Comparison of ENCODE assay signal across 8 cellular contexts in genomic region chr22:20429254-20430100, GRCh38. TPM values are rescaled to one million over a fixed set of nuclear protein-coding genes. Genes with fewer than 3 reads are reported as not detected.
A peak's percentile ranks its signal among the peaks of the same experiment; 100 is the strongest.
DNase-seq lines count a peak whose midpoint lies in the region; ATAC-seq and TF ChIP-seq lines count a peak whose summit lies in the region.

No MANE protein-coding gene starts in this region.

- intact Hi-C loops in lower leg skin (cut with DNase I; ENCODE audit: low total_unique reads) = no loop called here

- TF ChIP-seq POLR2A in lower leg skin (IDR thresholded peaks at IDR 0.05) = no peak

- H3K4me1 ChIP-seq in HEK293 (ENCODE audit: control insufficient read depth, insufficient read depth, low read length) = no peaks in the 10 kb centered on the region

- 37 to 61% methylated on average over 55 to 60 of the region's 75 CpGs for WGBS in lower leg skin, 2 donors

- H3K27ac ChIP-seq in HEK293 (ENCODE audit: extremely low read depth, low read depth, low read length) = no peak overlapping the region

- no peaks in the 10 kb centered on the region for H3K9me3 ChIP-seq in HEK293 (ENCODE audit: control insufficient read depth, insufficient read depth, low read depth, low read length)

- peaks cover 60% of the 10 kb centered on the region for H3K27me3 Mint-ChIP-seq in T-helper 2 cell treated with Interferon-gamma antibody and Interleukin-4, amounts not matched to agents 5 μg/mL and 100 μg/mL, for 36 hours (ENCODE audit: low read depth)
- peaks cover 50% of the 10 kb centered on the region for H3K27me3 Mint-ChIP-seq in activated naive CD8-positive, alpha-beta T cell treated with anti-CD3 and anti-CD28 coated beads, Interleukin-2, amount 50 U/mL, for 24 hours

- CTCF ChIA-PET in HEK293 (lab: Yijun Ruan, JAX) = interaction anchor here (3.5 kb wide), 1 partner anchor 11 kb away, joined by 18 read pairs; no protein-coding TSS in a partner anchor

- H3K36me3 ChIP-seq in HEK293 (ENCODE audit: control insufficient read depth in 2 of 2, insufficient read depth in 1 of 2, low read length in 2 of 2) = peaks cover 0 to 81% of the 10 kb centered on the region in 2 experiments; a peak in 1 of 3 replicates

- no peaks in the 10 kb centered on the region for H3K9me3 Mint-ChIP-seq in T-helper 2 cell treated with Interferon-gamma antibody and Interleukin-4, amounts not matched to agents 5 μg/mL and 100 μg/mL, for 36 hours
- no peaks in the 10 kb centered on the region for H3K9me3 Mint-ChIP-seq in activated naive CD8-positive, alpha-beta T cell treated with anti-CD3 and anti-CD28 coated beads, Interleukin-2, amount 50 U/mL, for 24 hours

- peak; percentile 39 for ATAC-seq in activated naive CD8-positive, alpha-beta T cell treated with anti-CD3 and anti-CD28 coated beads, Interleukin-2, amount 50 U/mL, for 24 hours
- no peak for ATAC-seq in HG03565 (IDR thresholded peaks at IDR 0.05; ENCODE audit: unreplicated experiment)

- H3K27ac Mint-ChIP-seq in T-helper 2 cell treated with Interferon-gamma antibody and Interleukin-4, amounts not matched to agents 5 μg/mL and 100 μg/mL, for 36 hours = peak overlapping the region; percentile 64
- no peak overlapping the region for H3K27ac Mint-ChIP-seq in activated naive CD8-positive, alpha-beta T cell treated with anti-CD3 and anti-CD28 coated beads, Interleukin-2, amount 50 U/mL, for 24 hours

- TF ChIP-seq CTCF in HEK293 (tag by site-specific recombination; IDR thresholded peaks at IDR 0.05) (no peak), lower leg skin (IDR thresholded peaks at IDR 0.05) (no peak)

- POLR2A ChIA-PET in HEK293 (lab: Yijun Ruan, JAX) = no interaction called here

- H3K4me3 ChIP-seq in HEK293 (ENCODE audit: low read depth, low read length) = no peak overlapping the region
- peak overlapping the region; percentile 1 for H3K4me3 ChIP-seq in lower leg skin (ENCODE audit: low read depth, poor library complexity, severe bottlenecking)

- DNase-seq in T-helper 2 cell treated with Interferon-gamma antibody and Interleukin-4, amounts not matched to agents 5 μg/mL and 100 μg/mL, for 36 hours (ENCODE audit: low spot score) = peak; percentile 74
- DNase-seq in activated naive CD8-positive, alpha-beta T cell treated with anti-CD3 and anti-CD28 coated beads, Interleukin-2, amount 50 U/mL, for 24 hours = peak; percentile 77
- DNase-seq in lower leg skin (ENCODE audit: low spot score in 2 of 2) (peak in 1 of 2 donors; percentile 91), NCI-H187 (lab: John Stamatoyannopoulos, UW) (no peak), foreskin melanocyte (no peak)
- DNase-seq in stimulated activated CD8-positive, alpha-beta memory T cell treated with anti-CD3 and anti-CD28 coated beads, Interleukin-4, amount 100 ng/mL, for 4 hours (ENCODE audit: low read depth in 2 of 2, low spot score in 1 of 2) = peak; percentile 51 to 62

- H3K4me1 Mint-ChIP-seq in T-helper 2 cell treated with Interferon-gamma antibody and Interleukin-4, amounts not matched to agents 5 μg/mL and 100 μg/mL, for 36 hours (ENCODE audit: low read depth) = peaks cover 6% of the 10 kb centered on the region
- peaks cover 20% of the 10 kb centered on the region for H3K4me1 Mint-ChIP-seq in activated naive CD8-positive, alpha-beta T cell treated with anti-CD3 and anti-CD28 coated beads, Interleukin-2, amount 50 U/mL, for 24 hours

- H3K4me3 Mint-ChIP-seq in T-helper 2 cell treated with Interferon-gamma antibody and Interleukin-4, amounts not matched to agents 5 μg/mL and 100 μg/mL, for 36 hours = peak overlapping the region; percentile 90
- H3K4me3 Mint-ChIP-seq in activated naive CD8-positive, alpha-beta T cell treated with anti-CD3 and anti-CD28 coated beads, Interleukin-2, amount 50 U/mL, for 24 hours = peak overlapping the region; percentile 73

- peaks cover 3% of the 10 kb centered on the region for H3K36me3 Mint-ChIP-seq in T-helper 2 cell treated with Interferon-gamma antibody and Interleukin-4, amounts not matched to agents 5 μg/mL and 100 μg/mL, for 36 hours (ENCODE audit: low read depth)
- no peaks in the 10 kb centered on the region for H3K36me3 Mint-ChIP-seq in activated naive CD8-positive, alpha-beta T cell treated with anti-CD3 and anti-CD28 coated beads, Interleukin-2, amount 50 U/mL, for 24 hours (ENCODE audit: low read depth)

TF ChIP-seq in HEK293, 187 proteins besides CTCF, POLR2A, EP300 and RAD21:
- TF ChIP-seq KLF8 (tag by site-specific recombination; IDR thresholded peaks at IDR 0.05) (peak; percentile 58; the same call in 1 of the 2 replicates), GLIS2 (tag by site-specific recombination; IDR thresholded peaks at IDR 0.05) (no peak)
TF ChIP-seq in HEK293: peak in this region for 1.

RNA-seq across cellular contexts. Expression of gene SCARF2, which starts 8.1 kb away (rescaled TPM):
- 1 to 10 TPM; 6.1 to 9.6 (median 8.4) TPM for total RNA-seq in lower leg skin

RNA-seq across cellular contexts. Expression of gene ZNF74, which starts 35.5 kb away (rescaled TPM):
- 10 to 100 TPM; 11.3 to 13.2 (median 11.5) TPM for total RNA-seq in lower leg skin

Comparison
In these comparisons a context has a peak if more than half of its experiments do, and no peak if none do; other contexts are left out.
1. DNase-seq: peak in T-helper 2 cell treated with Interferon-gamma antibody and Interleukin-4, amounts not matched to agents 5 μg/mL and 100 μg/mL, for 36 hours (single experiment), activated naive CD8-positive, alpha-beta T cell treated with anti-CD3 and anti-CD28 coated beads, Interleukin-2, amount 50 U/mL, for 24 hours (single experiment) and stimulated activated CD8-positive, alpha-beta memory T cell treated with anti-CD3 and anti-CD28 coated beads, Interleukin-4, amount 100 ng/mL, for 4 hours (2 of 2); none in NCI-H187 (0 of 2) and foreskin melanocyte (single experiment).